8 cellular contexts compared by ENCODE assay signal in the genomic region with DNA sequence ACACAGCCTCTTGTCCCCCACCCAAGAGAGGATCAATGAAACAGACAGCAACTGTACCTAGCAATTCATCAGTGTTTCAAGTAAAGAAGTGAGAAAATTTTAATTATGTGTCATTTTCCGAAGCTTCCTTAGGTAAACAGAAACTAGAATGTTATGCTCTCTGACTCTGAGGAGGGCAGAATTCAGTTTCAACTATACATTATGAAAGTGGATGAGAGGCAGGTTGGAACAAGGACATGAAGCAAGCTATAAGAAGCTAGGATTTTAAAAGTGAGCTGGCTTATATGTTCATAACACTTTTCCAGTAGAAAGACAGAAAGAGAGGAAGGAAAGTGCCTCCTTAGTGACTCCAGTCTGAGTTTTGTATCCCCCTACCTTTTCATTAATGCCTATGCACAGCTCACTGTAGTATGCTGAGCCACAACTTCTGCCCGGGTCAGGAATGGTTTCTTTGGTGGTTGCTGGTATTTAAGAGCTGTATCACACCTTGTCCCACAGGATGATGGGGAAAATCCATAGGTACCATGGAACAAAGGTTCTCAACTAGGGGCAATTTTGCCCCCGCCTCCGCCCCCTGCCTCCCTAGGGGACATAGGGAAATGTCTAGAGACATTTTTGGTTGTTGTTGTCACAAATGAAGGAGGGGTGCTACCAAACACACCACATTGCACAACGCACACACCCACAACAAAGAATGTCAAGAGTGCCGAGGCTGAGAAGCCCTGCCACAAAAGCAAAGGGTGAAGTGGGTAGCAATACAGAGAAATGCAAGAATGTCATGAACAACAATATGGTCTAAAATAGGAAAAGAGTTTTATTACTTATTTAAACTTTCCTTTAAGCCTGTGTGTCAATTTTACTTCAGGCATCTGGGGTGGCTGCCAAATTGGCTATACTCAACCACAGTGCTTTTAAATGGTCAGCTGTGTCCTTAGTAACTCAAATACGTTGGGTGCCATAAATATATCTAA.
DNase-seq lines count a peak whose midpoint lies in the region; ATAC-seq and TF ChIP-seq lines count a peak whose summit lies in the region.

No MANE protein-coding gene starts in this region.

- no peaks in the 10 kb centered on the region for H3K27me3 ChIP-seq in Karpas-422 (ENCODE audit: low read length)
- H3K27me3 ChIP-seq in body of pancreas, result no peaks in the 10 kb centered on the region

- peaks cover 60 to 70% of the 10 kb centered on the region in 2 donors for H3K4me1 Mint-ChIP-seq in immature natural killer cell

- intact Hi-C loops in body of pancreas (cut with DNase I), result no loop called here

- H3K9ac ChIP-seq in Karpas-422 (ENCODE audit: low read length), result no peak overlapping the region

- peak overlapping the region; percentile 57 to 86 (median 76) for H3K27ac Mint-ChIP-seq in immature natural killer cell

- H3K4me3 ChIP-seq in GM08714 (ENCODE audit: low read length) (peak overlapping the region; percentile 53; the same call in 1 of the 2 replicates), Karpas-422 (ENCODE audit: low read length) (no peak overlapping the region), body of pancreas (no peak overlapping the region)

- H3K4me2 ChIP-seq in Karpas-422 (ENCODE audit: low read depth, low read length, poor library complexity, severe bottlenecking), result peak overlapping the region; percentile 38

- no peaks in the 10 kb centered on the region for H3K9me3 Mint-ChIP-seq in immature natural killer cell

- peaks cover 0 to 2% (median 0%) of the 10 kb centered on the region in 3 donors for H3K36me3 Mint-ChIP-seq in immature natural killer cell

- DNase-seq in Karpas-422, result no peak
- DNase-seq in immature natural killer cell, result peak in 2 of 3 donors; percentile 5 to 16
- no peak for DNase-seq in body of pancreas
- no peak for DNase-seq in NCI-H187 treated with DMSO at 0.1 percent for 48 hours (lab: John Stamatoyannopoulos, UW)
- DNase-seq in OCI-M1 (lab: John Stamatoyannopoulos, UW), result no peak
- DNase-seq in kidney glomerular epithelial cell (lab: John Stamatoyannopoulos, UW), result no peak

- no peaks in the 10 kb centered on the region for H3K27me3 Mint-ChIP-seq in immature natural killer cell (ENCODE audit: low read depth in 3 of 3)

- no peak for TF ChIP-seq POLR2A in body of pancreas (IDR thresholded peaks at IDR 0.05)

- no peak overlapping the region for H2AFZ ChIP-seq in Karpas-422 (ENCODE audit: low read length)

- WGBS in body of pancreas, 2 donors, result 83 to 84% methylated on average over 7 of the region's 7 CpGs

- ATAC-seq in GM21526 (IDR thresholded peaks at IDR 0.05; ENCODE audit: low FRiP score, unreplicated experiment) (peak; percentile 68), body of pancreas (no peak)

- TF ChIP-seq CTCF in body of pancreas (IDR thresholded peaks at IDR 0.05), result no peak

- H3K9me3 ChIP-seq in Karpas-422 (ENCODE audit: low read length) (no peaks in the 10 kb centered on the region), body of pancreas (no peaks in the 10 kb centered on the region)

- no peak overlapping the region for H3K27ac ChIP-seq in Karpas-422 (ENCODE audit: low read length)
- no peak overlapping the region for H3K27ac ChIP-seq in body of pancreas

- H3K36me3 ChIP-seq in Karpas-422 (ENCODE audit: insufficient read depth, low read length), result no peaks in the 10 kb centered on the region
- H3K36me3 ChIP-seq in body of pancreas (replicated peaks in 1 of 2; ENCODE audit: insufficient read depth in 1 of 2, low read depth in 2 of 2), result no peaks in the 10 kb centered on the region

- H3K4me1 ChIP-seq in Karpas-422 (ENCODE audit: low read length), result peaks cover 34% of the 10 kb centered on the region
- H3K4me1 ChIP-seq in body of pancreas, result peaks cover 8% of the 10 kb centered on the region

- H4K20me1 ChIP-seq in Karpas-422 (ENCODE audit: insufficient read depth, low read depth, low read length), result no peaks in the 10 kb centered on the region

- H3K9me2 ChIP-seq in Karpas-422 (replicated peaks; ENCODE audit: insufficient read depth, low read length), result no peaks in the 10 kb centered on the region

- 0 out of 2 replicates have a peak, but pooled peaks cover 3% of the 10 kb centered on the region for H3K79me2 ChIP-seq in Karpas-422 (ENCODE audit: low read length)

- peak overlapping the region; percentile 46 to 75 (median 71) for H3K4me3 Mint-ChIP-seq in immature natural killer cell

Comparison
In these comparisons a context has a peak if more than half of its experiments do, and no peak if none do; other contexts are left out.
1. DNase-seq: peak in immature natural killer cell (2 of 3); none in Karpas-422 (single experiment), body of pancreas (0 of 4), NCI-H187 treated with DMSO at 0.1 percent for 48 hours (single experiment), OCI-M1 (single experiment) and kidney glomerular epithelial cell (single experiment).